ENCODE assay signal across 24 cellular contexts in the genomic region with DNA sequence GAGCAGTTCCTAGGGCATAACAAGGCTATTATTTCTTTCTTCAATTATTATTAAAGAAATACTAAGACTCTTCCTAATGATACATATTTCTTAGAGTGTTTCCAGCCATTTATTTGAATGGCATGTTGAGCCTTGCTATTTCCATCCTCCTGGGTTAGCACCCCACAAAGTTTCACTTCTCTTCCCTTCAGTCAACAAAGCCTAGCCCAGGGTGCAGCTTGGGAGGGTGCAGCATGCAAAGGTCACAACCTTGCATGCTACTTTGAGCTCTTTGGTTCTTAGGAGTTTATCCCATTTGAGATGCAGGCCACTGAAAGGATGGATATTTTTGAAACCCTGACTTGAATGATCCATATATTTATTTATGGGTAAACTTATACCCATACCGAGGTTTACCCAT.
"Had no signal": no experiment of that assay in that cellular context is flagged by ENCODE, and none has a peak within 500 bp of the region (broad histone marks: within the 10 kb centered on the region; RNA-seq: fewer than 3 reads in every experiment).

No MANE protein-coding gene starts in this region.

- DNase-seq: hypothalamus; immature natural killer cell; kidney; left colon; left lung; lower lobe of right lung; mammary epithelial cell; mesenchymal stem cell; naive thymus-derived CD8-positive, alpha-beta T cell; nucleus accumbens; pancreas; posterior cingulate gyrus; retina; right cardiac atrium; stimulated activated CD4-positive, alpha-beta T cell treated with anti-CD3 and anti-CD28 coated beads, Interleukin-12 subunit alpha, Interleukin-12 subunit beta, amount 100 ng/mL, for 4 hours; stimulated activated CD4-positive, alpha-beta T cell treated with anti-CD3 and anti-CD28 coated beads, Interleukin-15, amount 100 ng/mL, for 24 hours; stimulated activated CD4-positive, alpha-beta T cell treated with anti-CD3 and anti-CD28 coated beads, Interleukin-2, amount 100 ng/mL, for 24 hours; stimulated activated CD4-positive, alpha-beta T cell treated with anti-CD3 and anti-CD28 coated beads, Interleukin-4, amount 100 ng/mL, for 1 hour; stimulated activated naive CD4-positive, alpha-beta T cell had no signal

- H3K27ac ChIP-seq: left lung, lower lobe of right lung, pancreas, prostate gland, skin epidermis, tibial nerve, vagina had no signal

- ATAC-seq: left colon; left lung; lower lobe of right lung; naive thymus-derived CD8-positive, alpha-beta T cell; pancreas; right cardiac atrium; sciatic nerve had no signal

- H3K4me1 ChIP-seq: left lung, lower lobe of right lung, pancreas, prostate gland, tibial nerve, vagina had no signal

- H3K9me3 ChIP-seq: left lung, lower lobe of right lung, pancreas, prostate gland, vagina had no signal

- H3K36me3 ChIP-seq: left lung, lower lobe of right lung, pancreas, prostate gland, tibial nerve, vagina had no signal

- H3K27me3 ChIP-seq: left lung, pancreas, tibial nerve, vagina had no signal

- H3K4me3 ChIP-seq: left lung, lower lobe of right lung, pancreas, prostate gland, skin epidermis, tibial nerve, vagina had no signal
